Comparison of ENCODE assay signal across 1 cellular context in the genomic region with DNA sequence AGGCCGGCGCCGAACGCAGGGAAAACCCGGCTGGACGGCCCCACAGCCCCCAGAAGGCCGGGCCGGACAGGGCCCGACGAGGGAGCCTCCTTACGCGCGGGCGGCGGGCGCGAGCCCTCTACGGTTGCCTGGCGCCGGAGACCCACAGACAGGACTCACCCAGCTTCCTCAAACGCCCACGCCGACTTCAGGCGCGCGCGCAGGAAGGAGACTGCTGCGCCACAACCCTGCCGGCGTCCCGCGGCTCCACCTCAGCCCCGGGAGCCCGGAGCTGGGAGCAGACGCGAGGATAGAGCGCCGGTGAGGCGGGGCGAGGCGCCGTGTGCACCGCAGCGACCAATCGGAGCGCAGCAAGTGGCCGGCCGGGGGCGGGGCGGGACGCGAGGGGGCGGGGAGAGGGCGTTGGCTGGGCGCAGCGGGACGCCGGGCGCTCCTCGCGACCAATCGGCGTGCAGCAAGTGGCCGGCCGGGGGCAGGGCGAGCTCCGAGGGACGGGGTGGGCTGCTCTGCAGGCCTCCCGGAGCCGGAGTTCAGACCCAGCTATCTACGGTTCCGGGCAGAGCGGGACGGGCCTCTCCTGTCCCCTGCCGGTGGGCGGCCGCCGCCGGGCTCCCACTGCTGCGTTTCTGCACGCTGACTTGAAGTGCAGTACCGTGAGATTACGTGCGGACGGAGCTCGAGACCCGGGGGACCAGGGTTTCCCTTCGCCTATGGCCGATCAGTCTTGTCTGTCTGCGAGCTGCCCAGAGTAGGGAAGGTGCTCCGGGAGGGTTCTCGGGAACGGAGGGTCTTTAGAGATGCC.
TF ChIP-seq lines count a peak whose summit lies in the region.

A gene (minus strand): TSS at position 296 of the 802 bp plus-strand sequence. CDS start 11,089 bp downstream, outside the sequence.

TF ChIP-seq in K562, 482 proteins besides CTCF, POLR2A, EP300 and RAD21 (continued from another document):
- TF ChIP-seq, protein P1, sequence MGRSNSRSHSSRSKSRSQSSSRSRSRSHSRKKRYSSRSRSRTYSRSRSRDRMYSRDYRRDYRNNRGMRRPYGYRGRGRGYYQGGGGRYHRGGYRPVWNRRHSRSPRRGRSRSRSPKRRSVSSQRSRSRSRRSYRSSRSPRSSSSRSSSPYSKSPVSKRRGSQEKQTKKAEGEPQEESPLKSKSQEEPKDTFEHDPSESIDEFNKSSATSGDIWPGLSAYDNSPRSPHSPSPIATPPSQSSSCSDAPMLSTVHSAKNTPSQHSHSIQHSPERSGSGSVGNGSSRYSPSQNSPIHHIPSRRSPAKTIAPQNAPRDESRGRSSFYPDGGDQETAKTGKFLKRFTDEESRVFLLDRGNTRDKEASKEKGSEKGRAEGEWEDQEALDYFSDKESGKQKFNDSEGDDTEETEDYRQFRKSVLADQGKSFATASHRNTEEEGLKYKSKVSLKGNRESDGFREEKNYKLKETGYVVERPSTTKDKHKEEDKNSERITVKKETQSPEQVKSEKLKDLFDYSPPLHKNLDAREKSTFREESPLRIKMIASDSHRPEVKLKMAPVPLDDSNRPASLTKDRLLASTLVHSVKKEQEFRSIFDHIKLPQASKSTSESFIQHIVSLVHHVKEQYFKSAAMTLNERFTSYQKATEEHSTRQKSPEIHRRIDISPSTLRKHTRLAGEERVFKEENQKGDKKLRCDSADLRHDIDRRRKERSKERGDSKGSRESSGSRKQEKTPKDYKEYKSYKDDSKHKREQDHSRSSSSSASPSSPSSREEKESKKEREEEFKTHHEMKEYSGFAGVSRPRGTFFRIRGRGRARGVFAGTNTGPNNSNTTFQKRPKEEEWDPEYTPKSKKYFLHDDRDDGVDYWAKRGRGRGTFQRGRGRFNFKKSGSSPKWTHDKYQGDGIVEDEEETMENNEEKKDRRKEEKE (IDR thresholded peaks at IDR 0.05; ENCODE audit: borderline replicate concordance in 1 of 2, control insufficient read depth in 1 of 2, low read depth in 2 of 2, low read length in 1 of 2) = 0 out of 4 replicates have a peak, but pooled peaks of 1 of the 2 experiments have one; percentile 64
- TF ChIP-seq HMGN3 (IDR thresholded peaks at IDR 0.05; ENCODE audit: borderline replicate concordance, extremely low read depth, insufficient read length, low read depth, low read length) (peak; percentile 90), MXI1 (IDR thresholded peaks at IDR 0.05; ENCODE audit: low read depth, low read length) (peak; percentile 13; the same call in 1 of the 2 replicates), ZNF224 (CRISPR knock-in tag; IDR thresholded peaks at IDR 0.05) (no peak), HNRNPL (IDR thresholded peaks at IDR 0.05; ENCODE audit: low read depth, low read length) (peak; percentile 46; the same call in 1 of the 2 replicates), SP1 (CRISPR knock-in tag; IDR thresholded peaks at IDR 0.05) (peak; percentile 33), ZNF12 (CRISPR knock-in tag; IDR thresholded peaks at IDR 0.05) (peak; percentile 96), PML (IDR thresholded peaks at IDR 0.05; ENCODE audit: low read length) (peak; percentile 51; the same call in 1 of the 2 replicates), HCFC1 (IDR thresholded peaks at IDR 0.05; ENCODE audit: low read depth, low read length) (peak; percentile 67), SMARCA5 (IDR thresholded peaks at IDR 0.05) (0 out of 2 replicates have a peak, but pooled peaks have one; percentile 4), MAZ (CRISPR knock-in tag; conservative IDR thresholded peaks at IDR 0.05 in 1 of 2, IDR thresholded peaks at IDR 0.05 in 1 of 2) (peak; percentile 88)
